ENCODE assay signal across 1 cellular context in the genomic region with DNA sequence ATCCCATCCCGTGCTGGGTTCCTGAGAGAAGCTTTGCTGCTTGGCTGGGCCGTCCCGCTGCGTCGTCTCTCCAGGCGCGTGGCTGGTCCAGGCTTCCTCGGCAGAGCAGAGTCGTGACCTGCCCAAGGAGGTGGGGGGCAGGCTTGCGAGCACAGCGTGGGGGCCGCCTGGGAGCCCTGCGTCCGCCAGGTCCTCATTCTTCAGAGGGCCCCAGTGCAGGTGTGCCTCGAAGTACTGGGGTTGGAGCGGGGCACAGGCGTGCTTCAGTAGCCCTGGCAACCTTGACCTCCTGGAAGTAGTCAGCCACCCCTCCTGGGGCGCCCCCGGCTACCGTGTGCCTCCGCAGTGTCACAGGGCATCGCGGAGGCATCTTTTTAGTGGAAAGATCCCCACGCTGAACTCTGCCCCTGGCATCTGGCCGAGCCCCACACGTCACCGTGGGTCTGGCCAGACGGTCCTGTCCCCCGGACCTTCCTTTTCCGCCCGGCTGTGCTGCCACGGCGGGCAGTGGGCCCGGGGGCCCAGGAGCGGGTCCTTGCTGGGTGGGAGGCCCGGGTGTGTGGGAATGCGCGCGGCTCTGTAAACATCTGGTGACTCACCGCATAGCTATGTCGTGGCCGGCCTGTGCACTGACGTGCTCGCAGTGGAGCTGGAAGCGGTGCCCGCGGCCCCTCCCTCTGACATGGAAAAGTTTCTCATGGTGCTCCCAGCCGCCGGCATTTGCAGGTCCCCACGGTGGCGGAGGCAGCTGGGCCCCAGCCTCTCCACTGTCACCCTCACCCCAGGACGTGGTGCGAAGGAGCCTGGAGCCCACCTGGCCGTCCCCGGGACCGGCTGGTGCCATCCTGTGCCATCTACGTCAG.
TF ChIP-seq lines count a peak whose summit lies in the region.

No MANE protein-coding gene starts in this region.

TF ChIP-seq in K562, 482 proteins besides CTCF, POLR2A, EP300 and RAD21 (continued from another document):
- TF ChIP-seq GATAD2B (IDR thresholded peaks at IDR 0.05; ENCODE audit: borderline replicate concordance) (peak; percentile 22; the same call in 1 of the 2 replicates), POLR2AphosphoS2 (IDR thresholded peaks at IDR 0.05; ENCODE audit: low read length) (no peak), SIX5 (IDR thresholded peaks at IDR 0.05; ENCODE audit: borderline replicate concordance in 1 of 2, insufficient read depth in 1 of 2, low read depth in 1 of 2, low read length in 2 of 2) (no peak), ZBTB33 (CRISPR knock-in tag; IDR thresholded peaks at IDR 0.05) (peak; percentile 62; the same call in 1 of the 2 replicates), ZKSCAN3 (CRISPR knock-in tag; IDR thresholded peaks at IDR 0.05) (no peak), ZBTB7A (IDR thresholded peaks at IDR 0.05; ENCODE audit: borderline replicate concordance, control insufficient read depth, low read depth, low read length) (peak; percentile 51; the same call in 1 of the 2 replicates), MAZ (CRISPR knock-in tag; conservative IDR thresholded peaks at IDR 0.05 in 1 of 2, IDR thresholded peaks at IDR 0.05 in 1 of 2) (0 out of 4 replicates have a peak, but pooled peaks of 1 of the 2 experiments have one; percentile 20), POLR2G (IDR thresholded peaks at IDR 0.05; ENCODE audit: low read depth, low read length) (0 out of 2 replicates have a peak, but pooled peaks have one; percentile 48), TEAD1 (CRISPR knock-in tag; IDR thresholded peaks at IDR 0.05) (peak; percentile 96 to 99), TCF3 (CRISPR knock-in tag; IDR thresholded peaks at IDR 0.05) (0 out of 2 replicates have a peak, but pooled peaks have one; percentile 6), EGR1 (conservative IDR thresholded peaks at IDR 0.05) (peak; percentile 38), POLR3G (IDR thresholded peaks at IDR 0.05; ENCODE audit: extremely low read depth, insufficient read length, insufficient replicate concordance) (no peak), TCF7 (IDR thresholded peaks at IDR 0.05; ENCODE audit: borderline replicate concordance) (no peak), ATF3 (IDR thresholded peaks at IDR 0.05) (peak; percentile 96), ATF3 (CRISPR knock-in tag; conservative IDR thresholded peaks at IDR 0.05) (peak; percentile 95), ZKSCAN1 (IDR thresholded peaks at IDR 0.05; ENCODE audit: low read depth, low read length) (no peak), TEAD2 (tag; IDR thresholded peaks at IDR 0.05) (peak; percentile 77; the same call in 1 of the 2 replicates), NRF1 (conservative IDR thresholded peaks at IDR 0.05 in 1 of 2, IDR thresholded peaks at IDR 0.05 in 1 of 2) (peak; percentile 35 to 57; a peak in 2 of 4 replicates), HNRNPL (IDR thresholded peaks at IDR 0.05; ENCODE audit: low read depth, low read length) (0 out of 2 replicates have a peak, but pooled peaks have one; percentile 71), SMARCE1 (IDR thresholded peaks at IDR 0.05) (peak; percentile 86), TAF9B (IDR thresholded peaks at IDR 0.05; ENCODE audit: partially characterized antibody) (peak; percentile 44), SAFB (IDR thresholded peaks at IDR 0.05; ENCODE audit: borderline replicate concordance, low read depth, low read length) (0 out of 2 replicates have a peak, but pooled peaks have one; percentile 44), CBFA2T2 (conservative IDR thresholded peaks at IDR 0.05) (no peak), RBM22 (IDR thresholded peaks at IDR 0.05; ENCODE audit: low read depth, low read length, poor library complexity, severe bottlenecking) (peak; percentile 71), PML (IDR thresholded peaks at IDR 0.05; ENCODE audit: low read length) (no peak), SLC30A9 (CRISPR knock-in tag; IDR thresholded peaks at IDR 0.05) (no peak), ZNF431 (CRISPR knock-in tag; IDR thresholded peaks at IDR 0.05) (no peak), RBM17 (IDR thresholded peaks at IDR 0.05; ENCODE audit: borderline replicate concordance, low read depth, low read length) (no peak), ZFX (CRISPR knock-in tag; IDR thresholded peaks at IDR 0.05) (peak; percentile 44; the same call in 1 of the 2 replicates)
- TF ChIP-seq, protein P1, sequence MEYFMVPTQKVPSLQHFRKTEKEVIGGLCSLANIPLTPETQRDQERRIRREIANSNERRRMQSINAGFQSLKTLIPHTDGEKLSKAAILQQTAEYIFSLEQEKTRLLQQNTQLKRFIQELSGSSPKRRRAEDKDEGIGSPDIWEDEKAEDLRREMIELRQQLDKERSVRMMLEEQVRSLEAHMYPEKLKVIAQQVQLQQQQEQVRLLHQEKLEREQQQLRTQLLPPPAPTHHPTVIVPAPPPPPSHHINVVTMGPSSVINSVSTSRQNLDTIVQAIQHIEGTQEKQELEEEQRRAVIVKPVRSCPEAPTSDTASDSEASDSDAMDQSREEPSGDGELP (CRISPR knock-in tag; IDR thresholded peaks at IDR 0.05; ENCODE audit: borderline replicate concordance), result peak; percentile 57; the same call in 1 of the 2 replicates
- TF ChIP-seq, protein P2, sequence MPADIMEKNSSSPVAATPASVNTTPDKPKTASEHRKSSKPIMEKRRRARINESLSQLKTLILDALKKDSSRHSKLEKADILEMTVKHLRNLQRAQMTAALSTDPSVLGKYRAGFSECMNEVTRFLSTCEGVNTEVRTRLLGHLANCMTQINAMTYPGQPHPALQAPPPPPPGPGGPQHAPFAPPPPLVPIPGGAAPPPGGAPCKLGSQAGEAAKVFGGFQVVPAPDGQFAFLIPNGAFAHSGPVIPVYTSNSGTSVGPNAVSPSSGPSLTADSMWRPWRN (IDR thresholded peaks at IDR 0.05; ENCODE audit: low read depth), result no peak
- TF ChIP-seq, protein P3, sequence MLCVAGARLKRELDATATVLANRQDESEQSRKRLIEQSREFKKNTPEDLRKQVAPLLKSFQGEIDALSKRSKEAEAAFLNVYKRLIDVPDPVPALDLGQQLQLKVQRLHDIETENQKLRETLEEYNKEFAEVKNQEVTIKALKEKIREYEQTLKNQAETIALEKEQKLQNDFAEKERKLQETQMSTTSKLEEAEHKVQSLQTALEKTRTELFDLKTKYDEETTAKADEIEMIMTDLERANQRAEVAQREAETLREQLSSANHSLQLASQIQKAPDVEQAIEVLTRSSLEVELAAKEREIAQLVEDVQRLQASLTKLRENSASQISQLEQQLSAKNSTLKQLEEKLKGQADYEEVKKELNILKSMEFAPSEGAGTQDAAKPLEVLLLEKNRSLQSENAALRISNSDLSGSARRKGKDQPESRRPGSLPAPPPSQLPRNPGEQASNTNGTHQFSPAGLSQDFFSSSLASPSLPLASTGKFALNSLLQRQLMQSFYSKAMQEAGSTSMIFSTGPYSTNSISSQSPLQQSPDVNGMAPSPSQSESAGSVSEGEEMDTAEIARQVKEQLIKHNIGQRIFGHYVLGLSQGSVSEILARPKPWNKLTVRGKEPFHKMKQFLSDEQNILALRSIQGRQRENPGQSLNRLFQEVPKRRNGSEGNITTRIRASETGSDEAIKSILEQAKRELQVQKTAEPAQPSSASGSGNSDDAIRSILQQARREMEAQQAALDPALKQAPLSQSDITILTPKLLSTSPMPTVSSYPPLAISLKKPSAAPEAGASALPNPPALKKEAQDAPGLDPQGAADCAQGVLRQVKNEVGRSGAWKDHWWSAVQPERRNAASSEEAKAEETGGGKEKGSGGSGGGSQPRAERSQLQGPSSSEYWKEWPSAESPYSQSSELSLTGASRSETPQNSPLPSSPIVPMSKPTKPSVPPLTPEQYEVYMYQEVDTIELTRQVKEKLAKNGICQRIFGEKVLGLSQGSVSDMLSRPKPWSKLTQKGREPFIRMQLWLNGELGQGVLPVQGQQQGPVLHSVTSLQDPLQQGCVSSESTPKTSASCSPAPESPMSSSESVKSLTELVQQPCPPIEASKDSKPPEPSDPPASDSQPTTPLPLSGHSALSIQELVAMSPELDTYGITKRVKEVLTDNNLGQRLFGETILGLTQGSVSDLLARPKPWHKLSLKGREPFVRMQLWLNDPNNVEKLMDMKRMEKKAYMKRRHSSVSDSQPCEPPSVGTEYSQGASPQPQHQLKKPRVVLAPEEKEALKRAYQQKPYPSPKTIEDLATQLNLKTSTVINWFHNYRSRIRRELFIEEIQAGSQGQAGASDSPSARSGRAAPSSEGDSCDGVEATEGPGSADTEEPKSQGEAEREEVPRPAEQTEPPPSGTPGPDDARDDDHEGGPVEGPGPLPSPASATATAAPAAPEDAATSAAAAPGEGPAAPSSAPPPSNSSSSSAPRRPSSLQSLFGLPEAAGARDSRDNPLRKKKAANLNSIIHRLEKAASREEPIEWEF (CRISPR knock-in tag; IDR thresholded peaks at IDR 0.05), result no peak
- TF ChIP-seq, protein P4, sequence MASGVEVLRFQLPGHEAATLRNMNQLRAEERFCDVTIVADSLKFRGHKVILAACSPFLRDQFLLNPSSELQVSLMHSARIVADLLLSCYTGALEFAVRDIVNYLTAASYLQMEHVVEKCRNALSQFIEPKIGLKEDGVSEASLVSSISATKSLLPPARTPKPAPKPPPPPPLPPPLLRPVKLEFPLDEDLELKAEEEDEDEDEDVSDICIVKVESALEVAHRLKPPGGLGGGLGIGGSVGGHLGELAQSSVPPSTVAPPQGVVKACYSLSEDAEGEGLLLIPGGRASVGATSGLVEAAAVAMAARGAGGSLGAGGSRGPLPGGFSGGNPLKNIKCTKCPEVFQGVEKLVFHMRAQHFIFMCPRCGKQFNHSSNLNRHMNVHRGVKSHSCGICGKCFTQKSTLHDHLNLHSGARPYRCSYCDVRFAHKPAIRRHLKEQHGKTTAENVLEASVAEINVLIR (CRISPR knock-in tag; IDR thresholded peaks at IDR 0.05), result no peak
